ENCODE assay signal across 8 cellular contexts in genomic region chr4:154622598-154622997, GRCh38. TPM values are rescaled to one million over a fixed set of nuclear protein-coding genes. Genes with fewer than 3 reads are reported as not detected.
DNase-seq lines count a peak whose midpoint lies in the region; ATAC-seq and TF ChIP-seq lines count a peak whose summit lies in the region.

No MANE protein-coding gene starts in this region.

- intact Hi-C loops in spleen (cut with DNase I; ENCODE audit: low total_unique reads) = no loop called here

- no peaks in the 10 kb centered on the region for H3K36me3 ChIP-seq in spleen

- no peaks in the 10 kb centered on the region for H3K9me3 ChIP-seq in spleen

- ATAC-seq in GM19372 (IDR thresholded peaks at IDR 0.05; ENCODE audit: low read depth, unreplicated experiment) (peak; percentile 44), HG03469 (IDR thresholded peaks at IDR 0.05; ENCODE audit: unreplicated experiment) (peak; percentile 44), foreskin keratinocyte (peak; percentile 46), omental fat pad (ENCODE audit: low FRiP score) (no peak)

- H3K4me1 ChIP-seq in foreskin keratinocyte = peaks cover 7% of the 10 kb centered on the region
- peaks cover 4 to 10% (median 9%) of the 10 kb centered on the region in 6 donors for H3K4me1 ChIP-seq in spleen

- H3K27me3 ChIP-seq in foreskin keratinocyte (peaks cover 6% of the 10 kb centered on the region), spleen (replicated peaks in 1 of 7) (peaks cover 0 to 24% (median 11%) of the 10 kb centered on the region in 7 donors)

- peak; percentile 15 for DNase-seq in SKM-1 treated with dmso at 0.1 percent for 144 hours (lab: John Stamatoyannopoulos, UW; ENCODE audit: unreplicated experiment)
- no peak for DNase-seq in SKM-1 (lab: John Stamatoyannopoulos, UW; ENCODE audit: unreplicated experiment)
- DNase-seq in SK-N-DZ (ENCODE audit: low spot score) = peak; percentile 7
- DNase-seq in foreskin keratinocyte = peak in 1 of 2 donors; percentile 49
- no peak for DNase-seq in spleen
- no peak for DNase-seq in omental fat pad (ENCODE audit: low spot score)

- no peak overlapping the region for H3K4me3 ChIP-seq in spleen

- TF ChIP-seq POLR2A in spleen (IDR thresholded peaks at IDR 0.05) = no peak

- peak; percentile 72 for TF ChIP-seq CTCF in foreskin keratinocyte (conservative IDR thresholded peaks at IDR 0.05)
- TF ChIP-seq CTCF in spleen (IDR thresholded peaks at IDR 0.05 in 8 of 11, conservative IDR thresholded peaks at IDR 0.05 in 3 of 11) = peak in 8 of 11 experiments; percentile 12 to 56 (median 34)
- TF ChIP-seq CTCF in omental fat pad (IDR thresholded peaks at IDR 0.05) = no peak

- H3K27ac ChIP-seq in foreskin keratinocyte (no peak overlapping the region), spleen (no peak overlapping the region)

RNA-seq across cellular contexts. Expression of gene FGG, which starts 10.1 kb away (rescaled TPM):
- polyA plus RNA-seq in SK-N-DZ (2014; cell fraction: cytosol; rRNA removed) = not detected in 2 replicates
- not detected in 2 replicates for polyA plus RNA-seq in SK-N-DZ (2014; cell fraction: nucleus; rRNA removed)
- total RNA-seq in foreskin keratinocyte (not detected in 2 replicates), spleen (1 to 10 TPM in 1 of 7 donors, not detected in 6; 1.8 TPM), omental fat pad (under 1 TPM in 1 of 4 donors, not detected in 3; 0.31 TPM)
- polyA plus RNA-seq in foreskin keratinocyte (not detected in 2 replicates), spleen (under 1 TPM; 0.06 to 0.59 (median 0.11) TPM)

RNA-seq across cellular contexts. Expression of gene FGA, which starts 32.1 kb away (rescaled TPM):
- not detected in 2 replicates for polyA plus RNA-seq in SK-N-DZ (2014; cell fraction: cytosol; rRNA removed)
- polyA plus RNA-seq in SK-N-DZ (2014; cell fraction: nucleus; rRNA removed) = not detected in 2 replicates
- total RNA-seq in foreskin keratinocyte (not detected in 2 replicates), spleen (1 to 10 TPM in 1 of 7 donors, not detected in 6; 2.8 TPM), omental fat pad (not detected)
- polyA plus RNA-seq in foreskin keratinocyte (not detected in 2 replicates), spleen (under 1 TPM in 2 of 3 donors, not detected in 1; 0.06 to 0.11 TPM)

RNA-seq across cellular contexts. Expression of gene FGB, which starts 59.8 kb away (rescaled TPM):
- not detected in 2 replicates for polyA plus RNA-seq in SK-N-DZ (2014; cell fraction: cytosol; rRNA removed)
- not detected in 2 replicates for polyA plus RNA-seq in SK-N-DZ (2014; cell fraction: nucleus; rRNA removed)
- total RNA-seq in foreskin keratinocyte (not detected in 2 replicates), spleen (1 to 10 TPM in 1 of 7 donors, not detected in 6; 2.3 TPM), omental fat pad (not detected)
- polyA plus RNA-seq in foreskin keratinocyte (not detected in 2 replicates), spleen (under 1 TPM in 1 of 3 donors, not detected in 2; 0.74 TPM)

Comparison
In these comparisons a context has a peak if more than half of its experiments do, and no peak if none do; other contexts are left out.
1. DNase-seq: peak in SKM-1 treated with dmso at 0.1 percent for 144 hours (single experiment) and SK-N-DZ (single experiment); none in SKM-1 (single experiment), spleen (single experiment) and omental fat pad (single experiment).
2. CTCF ChIP-seq: peak in foreskin keratinocyte (single experiment) and spleen (8 of 11); none in omental fat pad (0 of 3).